In genomic region chr22:39478461-39478860, GRCh38 we compare ENCODE assay signal across 12 cellular contexts. TPM values are rescaled to one million over a fixed set of nuclear protein-coding genes. Genes with fewer than 3 reads are reported as not detected.
DNase-seq lines count a peak whose midpoint lies in the region; ATAC-seq and TF ChIP-seq lines count a peak whose summit lies in the region.
"Had no signal": no experiment of that assay in that cellular context is flagged by ENCODE, and none has a peak within 500 bp of the region (broad histone marks: within the 10 kb centered on the region; RNA-seq: fewer than 3 reads in every experiment).

No MANE protein-coding gene starts in this region.

- H3K4me1 ChIP-seq in body of pancreas (peaks cover 18% of the 10 kb centered on the region), mucosa of descending colon (ENCODE audit: low read depth) (peaks cover 20% of the 10 kb centered on the region)

- peak; percentile 47 for ATAC-seq in body of pancreas
- ATAC-seq in mucosa of descending colon, result peak; percentile 59
- ATAC-seq in GM19351 (IDR thresholded peaks at IDR 0.05; ENCODE audit: unreplicated experiment), result no peak

- H3K4me3 ChIP-seq in NB4 (ENCODE audit: low read depth, low read length) (no peak overlapping the region), body of pancreas (no peak overlapping the region), mucosa of descending colon (no peak overlapping the region)

- TF ChIP-seq POLR2A in NB4 (IDR thresholded peaks at IDR 0.05; ENCODE audit: extremely low read depth, insufficient read length), result no peak
- no peak for TF ChIP-seq POLR2A in body of pancreas (IDR thresholded peaks at IDR 0.05)

- peak; percentile 24 for DNase-seq in ELR (ENCODE audit: low read depth)
- DNase-seq in NB4 (ENCODE audit: low read depth), result peak; percentile 42
- peak in 3 of 4 donors; percentile 45 to 60 (median 48) for DNase-seq in body of pancreas
- DNase-seq in mucosa of descending colon, result peak in 2 of 3 donors; percentile 70 to 74
- DNase-seq in midbrain (lab: John Stamatoyannopoulos, UW), result no peak
- no peak for DNase-seq in NCI-H2081 treated with DMSO at 0.1 percent for 48 hours (lab: John Stamatoyannopoulos, UW)
- DNase-seq in HCEC 1CT, result no peak
- DNase-seq: brain microvascular endothelial cell, mesendoderm, NCI-H1436 treated with DMSO at 0.1 percent for 48 hours had no signal

- WGBS in body of pancreas, 2 donors, result 37 to 70% methylated on average over 2 to 8 of the region's 8 CpGs

- TF ChIP-seq CTCF in NB4 (IDR thresholded peaks at IDR 0.05; ENCODE audit: low read depth, low read length) (no peak), body of pancreas (IDR thresholded peaks at IDR 0.05) (no peak), mucosa of descending colon (IDR thresholded peaks at IDR 0.05) (no peak)

- H3K36me3 ChIP-seq in body of pancreas (replicated peaks in 1 of 2; ENCODE audit: insufficient read depth in 1 of 2, low read depth in 2 of 2) (no peaks in the 10 kb centered on the region), mucosa of descending colon (ENCODE audit: low read depth) (no peaks in the 10 kb centered on the region)
- H3K36me3 ChIP-seq: brain microvascular endothelial cell had no signal

- H3K27me3 ChIP-seq in body of pancreas, result no peaks in the 10 kb centered on the region
- H3K27me3 ChIP-seq: brain microvascular endothelial cell had no signal

- intact Hi-C loops in body of pancreas (cut with DNase I), result no loop called here
- intact Hi-C loops in mucosa of descending colon (cut with DNase I, micrococcal nuclease), result no loop called here

- no peaks in the 10 kb centered on the region for H3K9me3 ChIP-seq in body of pancreas
- H3K9me3 ChIP-seq in mucosa of descending colon, result no peaks in the 10 kb centered on the region

- H3K27ac ChIP-seq in body of pancreas, result no peak overlapping the region
- H3K27ac ChIP-seq: brain microvascular endothelial cell, RWPE1 had no signal

RNA-seq across cellular contexts. Expression of gene MGAT3, which starts 21.6 kb away (rescaled TPM):
- total RNA-seq in body of pancreas (1 to 10 TPM in 1 of 2 donors, under 1 TPM in 1; 0.99 to 2.9 TPM), mucosa of descending colon (1 to 10 TPM; 5.1 to 8.5 (median 6.5) TPM)

RNA-seq across cellular contexts. Expression of gene MIEF1, which starts 23.6 kb away (rescaled TPM):
- 10 to 100 TPM in 1 of 2 donors, 1 to 10 TPM in 1; 9.1 to 14.8 TPM for total RNA-seq in body of pancreas
- total RNA-seq in mucosa of descending colon, result 10 to 100 TPM; 29.8 to 38.4 (median 34.0) TPM

RNA-seq across cellular contexts. Expression of gene ATF4, which starts 41.9 kb away (rescaled TPM):
- total RNA-seq in body of pancreas, result 100 to 1,000 TPM; 262 to 356 TPM
- total RNA-seq in mucosa of descending colon, result 100 to 1,000 TPM; 201 to 581 (median 205) TPM

RNA-seq across cellular contexts. Expression of gene RPS19BP1, which starts 54.1 kb away (rescaled TPM):
- total RNA-seq in body of pancreas, result 100 to 1,000 TPM in 1 of 2 donors, 10 to 100 TPM in 1; 87.2 to 141 TPM
- total RNA-seq in mucosa of descending colon, result 10 to 100 TPM; 59.1 to 77.7 (median 61.2) TPM

Comparison
In these comparisons a context has a peak if more than half of its experiments do, and no peak if none do; other contexts are left out.
1. DNase-seq: peak in ELR (single experiment), NB4 (single experiment), body of pancreas (3 of 4) and mucosa of descending colon (2 of 3); none in midbrain (single experiment), NCI-H2081 treated with DMSO at 0.1 percent for 48 hours (single experiment) and HCEC 1CT (single experiment).